29 cellular contexts compared by ENCODE assay signal in the genomic region with DNA sequence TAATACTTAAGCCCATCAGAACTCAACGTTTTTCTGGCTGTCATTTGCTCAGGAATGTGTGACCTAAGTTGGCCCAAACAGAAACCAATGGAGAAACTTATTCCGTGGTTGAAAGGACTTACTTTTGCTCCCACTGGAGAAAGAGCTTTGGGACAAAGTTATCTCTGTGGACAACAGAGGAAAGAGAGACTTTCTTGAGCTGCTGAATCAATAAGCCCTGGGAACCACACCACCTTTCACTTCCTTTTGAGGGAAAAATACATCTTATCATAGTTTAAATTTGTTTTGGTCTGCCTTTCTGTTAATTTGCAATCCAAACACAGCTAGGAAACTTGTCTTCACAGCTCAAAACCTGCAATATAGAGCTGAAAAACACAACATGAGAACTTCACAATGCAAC.
"Had no signal": no experiment of that assay in that cellular context is flagged by ENCODE, and none has a peak within 500 bp of the region (broad histone marks: within the 10 kb centered on the region; RNA-seq: fewer than 3 reads in every experiment).

No MANE protein-coding gene starts in this region.

- ATAC-seq: activated CD4-positive, CD25-positive, alpha-beta regulatory T cell treated with anti-CD3 and anti-CD28 coated beads, Interleukin-2, amount 50 U/mL, for 24 hours; activated CD8-positive, alpha-beta T cell treated with anti-CD3 and anti-CD28 coated beads for 36 hours; activated T-cell treated with anti-CD3 and anti-CD28 coated beads, Interleukin-2, amount 50 U/mL, for 72 hours; T-cell had no signal

- H3K4me1 Mint-ChIP-seq: activated naive CD4-positive, alpha-beta T cell treated with anti-CD3 and anti-CD28 coated beads, Interleukin-2, amount 10 ng/mL, durations not matched to agents 7 days and 5 days; activated naive CD8-positive, alpha-beta T cell treated with anti-CD3 and anti-CD28 coated beads for 36 hours; T-cell had no signal

- H3K4me2 ChIP-seq: PC-9 had no signal

- H3K36me3 ChIP-seq: adrenal gland, breast epithelium, colonic mucosa had no signal

- H3K27me3 Mint-ChIP-seq: activated naive CD4-positive, alpha-beta T cell treated with anti-CD3 and anti-CD28 coated beads, Interleukin-2, amount 10 ng/mL, durations not matched to agents 7 days and 5 days; T-cell had no signal

- H2AFZ ChIP-seq: PC-9 had no signal

- H3K4me3 ChIP-seq: adrenal gland, breast epithelium, colonic mucosa, PC-9, SK-N-MC had no signal

- H3K27me3 ChIP-seq: adrenal gland, breast epithelium, colonic mucosa had no signal

- H3K4me3 Mint-ChIP-seq: activated CD8-positive, alpha-beta T cell treated with anti-CD3 and anti-CD28 coated beads for 36 hours; activated naive CD4-positive, alpha-beta T cell treated with anti-CD3 and anti-CD28 coated beads, Interleukin-2, amount 10 ng/mL, durations not matched to agents 7 days and 5 days; activated naive CD8-positive, alpha-beta T cell treated with anti-CD3 and anti-CD28 coated beads for 36 hours; activated T-cell treated with anti-CD3 and anti-CD28 coated beads, Interleukin-2, amount 50 U/mL, for 72 hours; T-cell had no signal

- H3K36me3 Mint-ChIP-seq: activated naive CD4-positive, alpha-beta T cell treated with anti-CD3 and anti-CD28 coated beads, Interleukin-2, amount 10 ng/mL, durations not matched to agents 7 days and 5 days; T-cell had no signal

- H3K4me1 ChIP-seq: adrenal gland, breast epithelium, colonic mucosa had no signal

- H3K27ac ChIP-seq: adrenal gland, breast epithelium, colonic mucosa, PC-9, SK-N-MC had no signal

- DNase-seq: activated CD4-positive, alpha-beta T cell treated with anti-CD3 and anti-CD28 coated beads for 4 hours; activated CD8-positive, alpha-beta memory T cell treated with anti-CD3 and anti-CD28 coated beads, Interleukin-2, amount 50 U/mL, for 4 hours; activated CD8-positive, alpha-beta T cell treated with anti-CD3 and anti-CD28 coated beads for 36 hours; activated gamma-delta T cell treated with Interleukin-2 at 50 U/mL for 16 hours; activated naive CD4-positive, alpha-beta T cell treated with anti-CD3 and anti-CD28 coated beads, Interleukin-2, amount 10 ng/mL, durations not matched to agents 7 days and 5 days; activated naive CD8-positive, alpha-beta T cell treated with anti-CD3 and anti-CD28 coated beads for 36 hours; activated T-cell treated with anti-CD3 and anti-CD28 coated beads, Interleukin-2, amount 50 U/mL, for 72 hours; adrenal gland; anterior cingulate cortex; caudate nucleus; colonic mucosa; Karpas-422; MM.1S; NCI-H1105; NCI-H1436 treated with DMSO at 0.1 percent for 48 hours; NCI-H187; NCI-H2081; NCI-H510A treated with DMSO at 0.1 percent for 48 hours; NCI-H69; NK-92 treated with Interleukin-12 subunit alpha and Interleukin-12 subunit beta, amount 100 ng/mL, for 24 hours; PC-9; SHP77 treated with DMSO at 0.1 percent for 48 hours; T-cell; T-helper 2 cell; T1000 had no signal

- H3K9me3 ChIP-seq: adrenal gland, colonic mucosa had no signal

- H3K27ac Mint-ChIP-seq: activated CD8-positive, alpha-beta T cell treated with anti-CD3 and anti-CD28 coated beads for 36 hours; activated naive CD4-positive, alpha-beta T cell treated with anti-CD3 and anti-CD28 coated beads, Interleukin-2, amount 10 ng/mL, durations not matched to agents 7 days and 5 days; activated naive CD8-positive, alpha-beta T cell treated with anti-CD3 and anti-CD28 coated beads for 36 hours; activated T-cell treated with anti-CD3 and anti-CD28 coated beads, Interleukin-2, amount 50 U/mL, for 72 hours; activated T-helper 2 cell treated with anti-CD3 and anti-CD28 coated beads, Interferon-gamma antibody, Interleukin-2, Interleukin-4, amounts not matched to agents 10 μg/mL and 5 μg/mL and 100 μg/mL, durations not matched to agents 14 hours and 24 hours and 36 hours; T-cell had no signal
